ENCODE assay signal across 1 cellular context in genomic region chr17:66776999-66777688, GRCh38.
TF ChIP-seq lines count a peak whose summit lies in the region.

No MANE protein-coding gene starts in this region.

TF ChIP-seq in H1, 55 proteins besides CTCF, POLR2A, EP300 and RAD21:
- TF ChIP-seq RNF2 (IDR thresholded peaks at IDR 0.05; ENCODE audit: borderline replicate concordance, low read depth, low read length, missing control alignments, poor library complexity, severe bottlenecking) (no peak), ASH2L (IDR thresholded peaks at IDR 0.05; ENCODE audit: low read length) (peak; percentile 92)
TF ChIP-seq in H1: peak in this region for 1.
